ENCODE assay signal across 17 cellular contexts in the genomic region with DNA sequence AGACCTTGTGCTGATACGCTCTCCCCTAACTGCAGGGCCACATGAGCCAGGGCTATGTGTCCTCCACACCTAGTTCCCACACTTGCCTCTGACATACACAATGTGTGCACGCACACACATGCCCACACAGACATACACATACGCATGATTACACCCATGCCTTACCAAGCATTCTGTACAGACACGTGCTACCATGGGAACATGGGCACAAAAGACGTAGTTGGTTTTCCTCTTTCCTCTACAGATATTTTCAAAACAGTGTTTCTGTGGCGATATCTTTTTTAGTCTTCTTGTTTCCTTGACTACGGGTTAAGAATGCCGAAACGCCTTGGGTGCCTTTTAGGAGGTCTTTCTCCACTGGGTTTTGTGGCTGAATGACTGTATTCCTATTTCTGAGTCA.
"Had no signal": no experiment of that assay in that cellular context is flagged by ENCODE, and none has a peak within 500 bp of the region (broad histone marks: within the 10 kb centered on the region; RNA-seq: fewer than 3 reads in every experiment).

No MANE protein-coding gene starts in this region.

- FAIRE-seq: colon, islet of Langerhans had no signal

- H3K4me3 Mint-ChIP-seq: activated CD4-positive, alpha-beta memory T cell treated with anti-CD3 and anti-CD28 coated beads, Interleukin-2, amount 10 ng/mL, durations not matched to agents 7 days and 5 days; activated naive CD8-positive, alpha-beta T cell treated with anti-CD3 and anti-CD28 coated beads for 36 hours; activated T-cell treated with anti-CD3 and anti-CD28 coated beads, Interleukin-2, amount 50 U/mL, for 24 hours; T-helper 17 cell had no signal

- H3K27me3 ChIP-seq: right atrium auricular region had no signal

- ATAC-seq: left lobe of liver, T-helper 17 cell had no signal

- H3K4me1 Mint-ChIP-seq: activated CD4-positive, alpha-beta memory T cell treated with anti-CD3 and anti-CD28 coated beads, Interleukin-2, amount 10 ng/mL, durations not matched to agents 7 days and 5 days; activated naive CD8-positive, alpha-beta T cell treated with anti-CD3 and anti-CD28 coated beads for 36 hours; T-helper 17 cell had no signal

- H3K27ac ChIP-seq: right atrium auricular region, WERI-Rb-1 had no signal

- H3K27me3 Mint-ChIP-seq: activated naive CD8-positive, alpha-beta T cell treated with anti-CD3 and anti-CD28 coated beads for 36 hours had no signal

- H3K36me3 Mint-ChIP-seq: activated naive CD8-positive, alpha-beta T cell treated with anti-CD3 and anti-CD28 coated beads for 36 hours had no signal

- H3K36me3 ChIP-seq: right atrium auricular region, WERI-Rb-1 had no signal

- H3K9me3 Mint-ChIP-seq: activated CD4-positive, alpha-beta memory T cell treated with anti-CD3 and anti-CD28 coated beads, Interleukin-2, amount 10 ng/mL, durations not matched to agents 7 days and 5 days; activated naive CD8-positive, alpha-beta T cell treated with anti-CD3 and anti-CD28 coated beads for 36 hours; activated T-cell treated with anti-CD3 and anti-CD28 coated beads, Interleukin-2, amount 50 U/mL, for 24 hours had no signal

- H3K27ac Mint-ChIP-seq: activated CD4-positive, alpha-beta memory T cell treated with anti-CD3 and anti-CD28 coated beads, Interleukin-2, amount 10 ng/mL, durations not matched to agents 7 days and 5 days; activated naive CD8-positive, alpha-beta T cell treated with anti-CD3 and anti-CD28 coated beads for 36 hours; activated T-cell treated with anti-CD3 and anti-CD28 coated beads, Interleukin-2, amount 50 U/mL, for 24 hours; T-helper 17 cell had no signal

- H3K9me3 ChIP-seq: right atrium auricular region had no signal

- DNase-seq: activated CD4-positive, alpha-beta memory T cell treated with anti-CD3 and anti-CD28 coated beads, Interleukin-2, amount 10 ng/mL, durations not matched to agents 7 days and 5 days; activated gamma-delta T cell; activated naive CD8-positive, alpha-beta T cell treated with anti-CD3 and anti-CD28 coated beads for 36 hours; activated T-cell treated with anti-CD3 and anti-CD28 coated beads, Interleukin-2, amount 50 U/mL, for 24 hours; effector memory CD4-positive, alpha-beta T cell; posterior cingulate gyrus; stimulated activated CD4-positive, alpha-beta T cell treated with anti-CD3 and anti-CD28 coated beads, Interleukin-15, amount 100 ng/mL, for 24 hours; stimulated activated CD4-positive, alpha-beta T cell treated with anti-CD3 and anti-CD28 coated beads, Interleukin-4, amount 100 ng/mL, for 1 hour; stimulated activated naive CD4-positive, alpha-beta T cell; T-helper 17 cell; trophoblast cell; WERI-Rb-1 had no signal

- H3K4me3 ChIP-seq: right atrium auricular region, skin epidermis had no signal
